1 cellular context compared by ENCODE assay signal in genomic region chr1:36239941-36240637, GRCh38.
TF ChIP-seq lines count a peak whose summit lies in the region.

No MANE protein-coding gene starts in this region.

TF ChIP-seq in K562, 482 proteins besides CTCF, POLR2A, EP300 and RAD21:
- no peak for TF ChIP-seq ATF4 (CRISPR knock-in tag; IDR thresholded peaks at IDR 0.05)
- TF ChIP-seq WHSC1 (IDR thresholded peaks at IDR 0.05; ENCODE audit: low read length) = peak; percentile 53
- 0 out of 2 replicates have a peak, but pooled peaks have one; percentile 25 for TF ChIP-seq PKNOX1 (IDR thresholded peaks at IDR 0.05)
